Comparison of ENCODE assay signal across 15 cellular contexts in genomic region chr5:128925973-128926372, GRCh38. TPM values are rescaled to one million over a fixed set of nuclear protein-coding genes. Genes with fewer than 3 reads are reported as not detected.
DNase-seq lines count a peak whose midpoint lies in the region; ATAC-seq and TF ChIP-seq lines count a peak whose summit lies in the region.
"Had no signal": no experiment of that assay in that cellular context is flagged by ENCODE, and none has a peak within 500 bp of the region (broad histone marks: within the 10 kb centered on the region; RNA-seq: fewer than 3 reads in every experiment).

No MANE protein-coding gene starts in this region.

- H3K4me3 ChIP-seq in heart left ventricle (no peak overlapping the region), right atrium auricular region (no peak overlapping the region), osteoblast (ENCODE audit: insufficient read depth, low read length) (no peak overlapping the region)
- H3K4me3 ChIP-seq: BLaER1 had no signal

- 13 to 20% (median 16%) methylated on average over 4 of the region's 4 CpGs for WGBS in heart left ventricle, 4 donors

- TF ChIP-seq POLR2A in heart left ventricle (IDR thresholded peaks at IDR 0.05), result no peak

- no peaks in the 10 kb centered on the region for H3K27me3 ChIP-seq in heart left ventricle
- no peaks in the 10 kb centered on the region for H3K27me3 ChIP-seq in right atrium auricular region
- H3K27me3 ChIP-seq in osteoblast (ENCODE audit: insufficient read depth, low read length), result no peaks in the 10 kb centered on the region
- H3K27me3 ChIP-seq: BLaER1 had no signal

- ATAC-seq in Right ventricle myocardium inferior (peak; percentile 84), heart left ventricle (peak; percentile 78 to 89 (median 88)), GM19023 (IDR thresholded peaks at IDR 0.05; ENCODE audit: unreplicated experiment) (no peak)
- ATAC-seq: HepG2 had no signal

- DNase-seq in Right ventricle myocardium inferior (ENCODE audit: missing footprints) (no peak), cardiac septum (ENCODE audit: low spot score) (no peak), heart left ventricle (peak in 2 of 5 donors; percentile 25), right atrium auricular region (ENCODE audit: low spot score) (no peak), DMS79 (lab: John Stamatoyannopoulos, UW) (no peak), osteoblast (ENCODE audit: insufficient read length, low spot score, missing footprints) (no peak)
- DNase-seq: 8988T; AML-193; Caco-2; CD8-positive, alpha-beta memory T cell; HCEC 1CT; HFFc6 had no signal

- H3K36me3 ChIP-seq in heart left ventricle (no peaks in the 10 kb centered on the region), right atrium auricular region (no peaks in the 10 kb centered on the region), osteoblast (ENCODE audit: insufficient read depth, low read length) (no peaks in the 10 kb centered on the region)
- H3K36me3 ChIP-seq: BLaER1 had no signal

- H3K4me2 ChIP-seq in osteoblast (ENCODE audit: insufficient read depth, low read length), result no peak overlapping the region
- H3K4me2 ChIP-seq: BLaER1 had no signal

- H3K79me2 ChIP-seq in osteoblast (ENCODE audit: insufficient read depth, low read length), result no peaks in the 10 kb centered on the region

- no peaks in the 10 kb centered on the region for H3K9me3 ChIP-seq in heart left ventricle
- H3K9me3 ChIP-seq in right atrium auricular region, result no peaks in the 10 kb centered on the region
- H3K9me3 ChIP-seq in osteoblast (ENCODE audit: low read depth, low read length), result no peaks in the 10 kb centered on the region
- H3K9me3 ChIP-seq: BLaER1, Caco-2 had no signal

- no peak overlapping the region for H2AFZ ChIP-seq in osteoblast (ENCODE audit: low read length)

- H3K27ac ChIP-seq in heart left ventricle (peak overlapping the region in 10 of 12 donors; percentile 4 to 81 (median 60)), right atrium auricular region (peak overlapping the region; percentile 56 to 83), osteoblast (ENCODE audit: low read depth, low read length) (no peak overlapping the region)
- H3K27ac ChIP-seq: BLaER1 had no signal

- intact Hi-C loops in Right ventricle myocardium inferior (cut with DNase I), result loop anchor here (2.0 to 10.0 kb wide), 2 partner anchors 41 to 651 kb away; no protein-coding TSS in a partner anchor
- intact Hi-C loops in cardiac septum (cut with DNase I), result loop anchor here (2.0 to 10.0 kb wide), 2 partner anchors 39 to 129 kb away; partner anchors contain the start of gene SLC27A6
- intact Hi-C loops in heart left ventricle (cut with DNase I), result loop anchor here in 3 of 10 donors (2.0 to 10.0 kb wide), 3 partner anchors 39 to 169 kb away; partner anchors contain the start of genes SLC27A6 (in 2 of the 3) and ISOC1 (in 1 of the 3)

- no peaks in the 10 kb centered on the region for H4K20me1 ChIP-seq in osteoblast (ENCODE audit: insufficient read depth, low read length)
- H4K20me1 ChIP-seq: BLaER1 had no signal

- TF ChIP-seq CTCF in heart left ventricle (IDR thresholded peaks at IDR 0.05), result no peak
- TF ChIP-seq CTCF in right atrium auricular region (IDR thresholded peaks at IDR 0.05), result no peak
- TF ChIP-seq CTCF in osteoblast (IDR thresholded peaks at IDR 0.05; ENCODE audit: extremely low read depth, low read depth, low read length), result no peak

- peaks cover 0 to 5% (median 0%) of the 10 kb centered on the region in 12 donors for H3K4me1 ChIP-seq in heart left ventricle
- H3K4me1 ChIP-seq in right atrium auricular region, result peaks cover 0 to 7% of the 10 kb centered on the region in 2 donors
- no peaks in the 10 kb centered on the region for H3K4me1 ChIP-seq in osteoblast (ENCODE audit: insufficient read depth, low read length)
- H3K4me1 ChIP-seq: BLaER1, Caco-2 had no signal

RNA-seq across cellular contexts. Expression of gene SLC27A6, which starts 39.3 kb away (rescaled TPM):
- total RNA-seq in Right ventricle myocardium inferior (76.5 TPM), cardiac septum (64.4 TPM), heart left ventricle (10 to 100 TPM in 8 of 9 donors, 1 to 10 TPM in 1; 9.0 to 95.1 (median 31.5) TPM), right atrium auricular region (10 to 100 TPM; 15.2 to 50.6 TPM), osteoblast (not detected in 2 replicates)
- 10 to 100 TPM; 21.4 to 23.1 TPM for polyA plus RNA-seq in heart left ventricle
- total RNA-seq: Caco-2; CD8-positive, alpha-beta memory T cell; HepG2 had no signal
- polyA plus RNA-seq: CD8-positive, alpha-beta memory T cell; HepG2 had no signal

Comparison
In these comparisons a context has a peak if more than half of its experiments do, and no peak if none do; other contexts are left out.
1. RNA of gene SLC27A6, which starts 39.3 kb away (total RNA-seq): 76.5 TPM in Right ventricle myocardium inferior (single experiment), 64.4 TPM in cardiac septum (single experiment), 15.2 to 50.6 TPM in right atrium auricular region and 9.0 to 95.1 TPM in heart left ventricle; not detected in osteoblast; every median in the first group is over 10 times any median in the second.